10 cellular contexts compared by ENCODE assay signal in the genomic region with DNA sequence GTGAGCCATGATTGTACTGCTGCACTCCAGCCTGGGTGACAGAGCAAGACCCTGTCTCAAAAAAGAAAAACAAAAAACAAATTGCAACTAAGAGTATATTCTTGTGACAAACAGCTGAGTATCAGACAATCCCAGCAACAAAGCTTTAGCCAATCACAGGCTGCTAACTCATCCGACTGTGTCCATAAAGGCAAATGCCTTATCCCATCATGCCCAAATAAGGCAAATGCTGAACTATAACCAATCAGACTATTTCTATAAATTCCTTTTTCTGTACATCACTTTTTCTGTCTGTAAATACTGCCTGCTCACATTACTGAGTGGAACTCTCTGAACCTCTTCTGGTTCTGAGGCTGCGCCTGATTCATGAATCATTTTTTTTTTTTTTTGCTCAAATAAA. TPM values are rescaled to one million over a fixed set of nuclear protein-coding genes. Genes with fewer than 3 reads are reported as not detected.
"Had no signal": no experiment of that assay in that cellular context is flagged by ENCODE, and none has a peak within 500 bp of the region (broad histone marks: within the 10 kb centered on the region; RNA-seq: fewer than 3 reads in every experiment).

No MANE protein-coding gene starts in this region.

- DNase-seq: IMR-90, KBM-7, KG1 had no signal

- FAIRE-seq: HTR-8/SVneo, K562 had no signal

- H3K9ac ChIP-seq: KMS-11 had no signal

- H3K27ac ChIP-seq: HL-60, KMS-11 had no signal

- H3K4me3 ChIP-seq: K562 had no signal

- H3K4me2 ChIP-seq: KMS-11 had no signal

- ATAC-seq: K562 had no signal

RNA-seq across cellular contexts. Expression of a gene that starts 37.5 kb away (rescaled TPM):
- total RNA-seq: HT-29, HT1080, IMR-90, K562 had no signal
- polyA plus RNA-seq: IgD-negative memory B cell, IMR-90 had no signal
